In the genomic region with DNA sequence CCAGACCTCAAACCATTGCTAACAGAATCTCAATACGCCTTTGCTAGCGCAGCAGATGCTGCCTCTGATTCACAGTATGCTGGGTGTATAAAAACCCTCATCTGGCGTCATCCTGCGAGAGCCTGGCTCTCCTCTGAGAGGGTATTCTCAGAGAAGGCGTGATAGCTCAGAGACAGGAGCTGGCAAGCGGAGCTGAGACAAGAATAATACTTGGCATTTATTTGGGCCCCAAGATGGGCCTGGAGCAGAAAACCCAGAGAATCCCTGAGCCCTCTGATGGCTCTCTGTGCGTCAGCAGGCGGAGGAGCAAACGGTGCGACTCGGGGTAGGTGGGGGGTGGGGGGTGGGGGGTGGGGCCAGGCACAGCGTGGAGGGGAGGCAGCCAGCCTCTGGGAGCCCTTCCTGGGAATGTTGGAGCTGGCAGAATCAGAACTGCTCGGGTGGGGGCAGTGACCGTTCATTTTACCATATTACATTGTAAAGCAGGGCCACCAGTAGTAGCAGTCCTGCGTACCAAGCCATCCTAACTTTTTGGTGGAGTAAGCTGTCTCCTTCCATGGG, we compare ENCODE assay signal across 1 cellular context.
TF ChIP-seq lines count a peak whose summit lies in the region.

No MANE protein-coding gene starts in this region.

TF ChIP-seq in IMR-90, 13 proteins besides CTCF, POLR2A, EP300 and RAD21 (continued from another document):
- TF ChIP-seq, protein P1, sequence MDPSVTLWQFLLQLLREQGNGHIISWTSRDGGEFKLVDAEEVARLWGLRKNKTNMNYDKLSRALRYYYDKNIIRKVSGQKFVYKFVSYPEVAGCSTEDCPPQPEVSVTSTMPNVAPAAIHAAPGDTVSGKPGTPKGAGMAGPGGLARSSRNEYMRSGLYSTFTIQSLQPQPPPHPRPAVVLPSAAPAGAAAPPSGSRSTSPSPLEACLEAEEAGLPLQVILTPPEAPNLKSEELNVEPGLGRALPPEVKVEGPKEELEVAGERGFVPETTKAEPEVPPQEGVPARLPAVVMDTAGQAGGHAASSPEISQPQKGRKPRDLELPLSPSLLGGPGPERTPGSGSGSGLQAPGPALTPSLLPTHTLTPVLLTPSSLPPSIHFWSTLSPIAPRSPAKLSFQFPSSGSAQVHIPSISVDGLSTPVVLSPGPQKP (IDR thresholded peaks at IDR 0.05; ENCODE audit: borderline replicate concordance, low read depth, low read length), result no peak
- TF ChIP-seq NFE2L2 (IDR thresholded peaks at IDR 0.05; ENCODE audit: low read depth, low read length) (no peak), BHLHE40 (IDR thresholded peaks at IDR 0.05; ENCODE audit: low read depth, low read length) (no peak), FOS (IDR thresholded peaks at IDR 0.05; ENCODE audit: low read depth, low read length) (no peak), SMC3 (IDR thresholded peaks at IDR 0.05; ENCODE audit: low read depth, low read length) (no peak), RCOR1 (IDR thresholded peaks at IDR 0.05; ENCODE audit: insufficient replicate concordance, low read length) (no peak)
